ENCODE assay signal across 7 cellular contexts in the genomic region with DNA sequence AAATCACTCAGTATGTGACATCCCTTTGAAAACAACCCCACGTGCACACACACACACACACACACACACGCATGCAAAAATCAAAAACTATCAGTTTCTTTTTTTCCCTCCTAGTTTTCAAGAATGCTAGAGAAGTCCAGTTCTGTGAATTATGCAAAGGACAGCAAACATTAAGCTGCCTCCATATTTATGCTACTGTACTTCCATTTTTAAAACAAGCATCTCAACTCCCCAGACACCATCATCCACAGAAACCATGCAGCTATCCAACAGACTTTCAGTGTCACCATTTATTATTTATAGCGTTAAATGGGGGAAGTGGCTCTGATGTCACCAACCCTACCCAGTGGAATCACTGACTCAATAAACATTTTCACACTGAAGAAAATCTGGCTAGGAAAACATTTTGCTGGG. TPM values are rescaled to one million over a fixed set of nuclear protein-coding genes. Genes with fewer than 3 reads are reported as not detected.
DNase-seq lines count a peak whose midpoint lies in the region; ATAC-seq and TF ChIP-seq lines count a peak whose summit lies in the region.

No MANE protein-coding gene starts in this region.

- no peaks in the 10 kb centered on the region for H3K27me3 ChIP-seq in GM23338 (ENCODE audit: insufficient read depth)
- H3K27me3 ChIP-seq in neural cell (ENCODE audit: insufficient read depth, low read depth, low read length), result no peaks in the 10 kb centered on the region

- peaks cover 73% of the 10 kb centered on the region for H3K79me2 ChIP-seq in GM23338 (replicated peaks; ENCODE audit: insufficient read depth)
- H3K79me2 ChIP-seq in neural cell (replicated peaks; ENCODE audit: insufficient read depth, low read length), result peaks cover 64% of the 10 kb centered on the region

- peak overlapping the region; percentile 93 for H3K4me3 ChIP-seq in GM23338
- peak overlapping the region; percentile 91 for H3K4me3 ChIP-seq in neural cell (ENCODE audit: low read length)

- no peak for ATAC-seq in GM23338

- peak overlapping the region; percentile 96 for H3K9ac ChIP-seq in neural cell (ENCODE audit: low read length)

- H3K9me2 ChIP-seq in GM23338 (ENCODE audit: insufficient read depth), result no peaks in the 10 kb centered on the region
- H3K9me2 ChIP-seq in neural cell (ENCODE audit: insufficient read depth, low read length), result no peaks in the 10 kb centered on the region

- TF ChIP-seq RAD21 in neural cell (conservative IDR thresholded peaks at IDR 0.05), result no peak

- TF ChIP-seq CTCF in GM23338 (conservative IDR thresholded peaks at IDR 0.05; ENCODE audit: low read depth in 2 of 2) (no peak), neural cell (IDR thresholded peaks at IDR 0.05; ENCODE audit: poor library complexity, severe bottlenecking) (no peak)

- no peaks in the 10 kb centered on the region for H3K9me3 ChIP-seq in neural cell (ENCODE audit: low read length)

- H4K20me1 ChIP-seq in GM23338 (replicated peaks; ENCODE audit: insufficient read depth), result peaks cover 39% of the 10 kb centered on the region
- no peaks in the 10 kb centered on the region for H4K20me1 ChIP-seq in neural cell (ENCODE audit: insufficient read depth)

- peaks cover 4% of the 10 kb centered on the region for H3K27me3 Mint-ChIP-seq in GM23338 (ENCODE audit: insufficient read depth, low read depth, poor library complexity)

- DNase-seq in GM23338 (ENCODE audit: low spot score) (no peak), RKO (ENCODE audit: low spot score) (peak; percentile 74), dermis blood vessel endothelial cell (peak; percentile 44), COR-L47 (lab: John Stamatoyannopoulos, UW) (no peak), C1 segment of cervical spinal cord (lab: John Stamatoyannopoulos, UW) (no peak)
- DNase-seq in activated effector memory CD4-positive, alpha-beta T cell treated with anti-CD3 and anti-CD28 coated beads, Interleukin-2, amount 50 U/mL, for 16 hours, result no peak

- peak overlapping the region; percentile 96 for H3K4me3 Mint-ChIP-seq in GM23338

- peaks cover 15% of the 10 kb centered on the region for H3F3A ChIP-seq in GM23338 (replicated peaks; ENCODE audit: low read depth)
- H3F3A ChIP-seq in neural cell (ENCODE audit: insufficient read depth, low read length, poor library complexity, severe bottlenecking), result no peaks in the 10 kb centered on the region

- H3K36me3 Mint-ChIP-seq in GM23338 (ENCODE audit: low read depth), result no peaks in the 10 kb centered on the region

- H3K4me1 ChIP-seq in GM23338 (ENCODE audit: insufficient read depth), result peaks cover 71% of the 10 kb centered on the region

- TF ChIP-seq EP300 in neural cell (conservative IDR thresholded peaks at IDR 0.05; ENCODE audit: poor library complexity, severe bottlenecking), result no peak

- no peaks in the 10 kb centered on the region for H3K9me3 Mint-ChIP-seq in GM23338

- H2AFZ ChIP-seq in GM23338 (no peak overlapping the region), neural cell (ENCODE audit: low read depth, low read length) (no peak overlapping the region)

- H3K27ac Mint-ChIP-seq in GM23338, result peak overlapping the region; percentile 35

- H3K36me3 ChIP-seq in GM23338 (ENCODE audit: insufficient read depth), result no peaks in the 10 kb centered on the region
- H3K36me3 ChIP-seq in neural cell (ENCODE audit: insufficient read depth, low read length), result no peaks in the 10 kb centered on the region

- H3K4me1 Mint-ChIP-seq in GM23338, result peaks cover 73% of the 10 kb centered on the region

- H3K27ac ChIP-seq in GM23338 (ENCODE audit: low read depth) (no peak overlapping the region), neural cell (ENCODE audit: low read length) (peak overlapping the region; percentile 96)

- H3K4me2 ChIP-seq in GM23338 (peak overlapping the region; percentile 94), neural cell (ENCODE audit: low read length) (peak overlapping the region; percentile 70)

TF ChIP-seq in GM23338, 12 proteins besides CTCF, POLR2A, EP300 and RAD21:
- TF ChIP-seq ZNF114 (CRISPR knock-in tag; IDR thresholded peaks at IDR 0.05) (no peak), POLR2AphosphoS5 (IDR thresholded peaks at IDR 0.05; ENCODE audit: low read depth) (no peak), NANOG (IDR thresholded peaks at IDR 0.05; ENCODE audit: borderline replicate concordance) (no peak), EZH2phosphoT487 (IDR thresholded peaks at IDR 0.05; ENCODE audit: unreplicated experiment) (no peak), CREB1 (CRISPR knock-in tag; IDR thresholded peaks at IDR 0.05; ENCODE audit: low read depth) (no peak), EZH2 (IDR thresholded peaks at IDR 0.05; ENCODE audit: low read depth, unreplicated experiment) (no peak)
- TF ChIP-seq, protein P1, sequence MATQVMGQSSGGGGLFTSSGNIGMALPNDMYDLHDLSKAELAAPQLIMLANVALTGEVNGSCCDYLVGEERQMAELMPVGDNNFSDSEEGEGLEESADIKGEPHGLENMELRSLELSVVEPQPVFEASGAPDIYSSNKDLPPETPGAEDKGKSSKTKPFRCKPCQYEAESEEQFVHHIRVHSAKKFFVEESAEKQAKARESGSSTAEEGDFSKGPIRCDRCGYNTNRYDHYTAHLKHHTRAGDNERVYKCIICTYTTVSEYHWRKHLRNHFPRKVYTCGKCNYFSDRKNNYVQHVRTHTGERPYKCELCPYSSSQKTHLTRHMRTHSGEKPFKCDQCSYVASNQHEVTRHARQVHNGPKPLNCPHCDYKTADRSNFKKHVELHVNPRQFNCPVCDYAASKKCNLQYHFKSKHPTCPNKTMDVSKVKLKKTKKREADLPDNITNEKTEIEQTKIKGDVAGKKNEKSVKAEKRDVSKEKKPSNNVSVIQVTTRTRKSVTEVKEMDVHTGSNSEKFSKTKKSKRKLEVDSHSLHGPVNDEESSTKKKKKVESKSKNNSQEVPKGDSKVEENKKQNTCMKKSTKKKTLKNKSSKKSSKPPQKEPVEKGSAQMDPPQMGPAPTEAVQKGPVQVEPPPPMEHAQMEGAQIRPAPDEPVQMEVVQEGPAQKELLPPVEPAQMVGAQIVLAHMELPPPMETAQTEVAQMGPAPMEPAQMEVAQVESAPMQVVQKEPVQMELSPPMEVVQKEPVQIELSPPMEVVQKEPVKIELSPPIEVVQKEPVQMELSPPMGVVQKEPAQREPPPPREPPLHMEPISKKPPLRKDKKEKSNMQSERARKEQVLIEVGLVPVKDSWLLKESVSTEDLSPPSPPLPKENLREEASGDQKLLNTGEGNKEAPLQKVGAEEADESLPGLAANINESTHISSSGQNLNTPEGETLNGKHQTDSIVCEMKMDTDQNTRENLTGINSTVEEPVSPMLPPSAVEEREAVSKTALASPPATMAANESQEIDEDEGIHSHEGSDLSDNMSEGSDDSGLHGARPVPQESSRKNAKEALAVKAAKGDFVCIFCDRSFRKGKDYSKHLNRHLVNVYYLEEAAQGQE (IDR thresholded peaks at IDR 0.05; ENCODE audit: unreplicated experiment), result no peak
TF ChIP-seq in GM23338: peak in this region for 0.

TF ChIP-seq in neural cell, 6 proteins besides CTCF, POLR2A, EP300 and RAD21:
- TF ChIP-seq EZH2 (IDR thresholded peaks at IDR 0.05; ENCODE audit: borderline replicate concordance, insufficient read depth, low read length, poor library complexity, severe bottlenecking), result no peak
- no peak for TF ChIP-seq SMC3 (conservative IDR thresholded peaks at IDR 0.05; ENCODE audit: poor library complexity)
- TF ChIP-seq POLR2AphosphoS5 (IDR thresholded peaks at IDR 0.05), result no peak
- TF ChIP-seq TAF1 (IDR thresholded peaks at IDR 0.05; ENCODE audit: low read depth), result no peak
- TF ChIP-seq MXI1 (conservative IDR thresholded peaks at IDR 0.05; ENCODE audit: poor library complexity, severe bottlenecking), result no peak
- TF ChIP-seq, protein P1 (IDR thresholded peaks at IDR 0.05; ENCODE audit: borderline replicate concordance), result no peak

RNA-seq across cellular contexts. Expression of gene FBXW11, which starts 1.6 kb away (rescaled TPM):
- total RNA-seq in GM23338 (2014; rRNA removed; shearing (Covaris generic)), result 88.0 and 102 TPM in 2 replicates
- polyA plus RNA-seq in GM23338 (2016; fragmentation: Nextera tagmentation; extraction: Ambion mirVana), result 45.0 and 49.1 TPM in 2 replicates
- total RNA-seq in dermis blood vessel endothelial cell, result 81.4 and 90.4 TPM in 2 replicates
- 102 and 103 TPM in 2 replicates for polyA plus RNA-seq in neural cell
- polyA minus RNA-seq in neural cell, result 214 and 225 TPM in 2 replicates

Comparison
In these comparisons a context has a peak if more than half of its experiments do, and no peak if none do; other contexts are left out.
1. DNase-seq: peak in RKO (single experiment) and dermis blood vessel endothelial cell (single experiment); none in GM23338 (single experiment), activated effector memory CD4-positive, alpha-beta T cell treated with anti-CD3 and anti-CD28 coated beads, Interleukin-2, amount 50 U/mL, for 16 hours (single experiment), COR-L47 (single experiment) and C1 segment of cervical spinal cord (0 of 14).